20 cellular contexts compared by ENCODE assay signal in genomic region chr17:34363183-34363661, GRCh38. TPM values are rescaled to one million over a fixed set of nuclear protein-coding genes. Genes with fewer than 3 reads are reported as not detected.
"Had no signal": no experiment of that assay in that cellular context is flagged by ENCODE, and none has a peak within 500 bp of the region (broad histone marks: within the 10 kb centered on the region; RNA-seq: fewer than 3 reads in every experiment).

A gene with protein sequence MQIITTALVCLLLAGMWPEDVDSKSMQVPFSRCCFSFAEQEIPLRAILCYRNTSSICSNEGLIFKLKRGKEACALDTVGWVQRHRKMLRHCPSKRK (minus strand): TSS chr17:34363233. CDS start chr17:34363161, 72 bp downstream.

- DNase-seq: activated CD4-positive, alpha-beta memory T cell treated with anti-CD3 and anti-CD28 coated beads, Interleukin-2, amount 10 ng/mL, durations not matched to agents 7 days and 5 days; activated CD4-positive, CD25-positive, alpha-beta regulatory T cell treated with anti-CD3 and anti-CD28 coated beads, Interleukin-2, amount 50 U/mL, for 72 hours; activated naive CD4-positive, alpha-beta T cell treated with anti-CD3 and anti-CD28 coated beads for 36 hours; activated naive CD8-positive, alpha-beta T cell treated with anti-CD3 and anti-CD28 coated beads, Interleukin-2, amount 50 U/mL, for 24 hours; aorta; cerebellar nuclear complex; effector memory CD4-positive, alpha-beta T cell; foreskin keratinocyte; glutamatergic neuron; hypothalamus; left ventricle myocardium inferior; naive thymus-derived CD8-positive, alpha-beta T cell; stimulated activated CD4-positive, alpha-beta T cell treated with anti-CD3 and anti-CD28 coated beads, Interleukin-1b, Interleukin-23, amount 100 ng/mL, for 48 hours; T-helper 9 cell had no signal

- H3K27ac Mint-ChIP-seq: activated CD4-positive, alpha-beta memory T cell treated with anti-CD3 and anti-CD28 coated beads, Interleukin-2, amount 10 ng/mL, durations not matched to agents 7 days and 5 days; activated naive CD4-positive, alpha-beta T cell treated with anti-CD3 and anti-CD28 coated beads for 36 hours; activated naive CD8-positive, alpha-beta T cell treated with anti-CD3 and anti-CD28 coated beads, Interleukin-2, amount 50 U/mL, for 24 hours; naive thymus-derived CD8-positive, alpha-beta T cell had no signal

- H3K36me3 Mint-ChIP-seq: naive thymus-derived CD8-positive, alpha-beta T cell had no signal

- H3K27me3 ChIP-seq: foreskin keratinocyte, neutrophil, vagina had no signal

- H3K4me1 ChIP-seq: foreskin keratinocyte, vagina had no signal

- H3K27ac ChIP-seq: foreskin keratinocyte, left ventricle myocardium inferior, neutrophil, thoracic aorta, vagina had no signal

- ATAC-seq: activated naive CD8-positive, alpha-beta T cell treated with anti-CD3 and anti-CD28 coated beads, Interleukin-2, amount 50 U/mL, for 24 hours; foreskin keratinocyte; naive thymus-derived CD8-positive, alpha-beta T cell had no signal

- H3K36me3 ChIP-seq: left ventricle myocardium inferior, neutrophil, thoracic aorta, vagina had no signal

- H3K9me3 Mint-ChIP-seq: activated CD4-positive, alpha-beta memory T cell treated with anti-CD3 and anti-CD28 coated beads, Interleukin-2, amount 10 ng/mL, durations not matched to agents 7 days and 5 days; activated naive CD4-positive, alpha-beta T cell treated with anti-CD3 and anti-CD28 coated beads for 36 hours; activated naive CD8-positive, alpha-beta T cell treated with anti-CD3 and anti-CD28 coated beads, Interleukin-2, amount 50 U/mL, for 24 hours; naive thymus-derived CD8-positive, alpha-beta T cell had no signal

- H3K9me3 ChIP-seq: left ventricle myocardium inferior, neutrophil, thoracic aorta, vagina had no signal

- H3K4me3 ChIP-seq: left ventricle myocardium inferior, thoracic aorta, vagina had no signal

- H3K4me3 Mint-ChIP-seq: activated CD4-positive, alpha-beta memory T cell treated with anti-CD3 and anti-CD28 coated beads, Interleukin-2, amount 10 ng/mL, durations not matched to agents 7 days and 5 days; activated naive CD4-positive, alpha-beta T cell treated with anti-CD3 and anti-CD28 coated beads for 36 hours; activated naive CD8-positive, alpha-beta T cell treated with anti-CD3 and anti-CD28 coated beads, Interleukin-2, amount 50 U/mL, for 24 hours; naive thymus-derived CD8-positive, alpha-beta T cell had no signal

RNA-seq across cellular contexts. Expression of the gene that starts here (rescaled TPM):
- total RNA-seq: activated naive CD4-positive, alpha-beta T cell treated with anti-CD3 and anti-CD28 coated beads for 36 hours; aorta; foreskin keratinocyte; kidney epithelial cell; left ventricle myocardium inferior; mucosa of gallbladder; naive thymus-derived CD8-positive, alpha-beta T cell; renal cortical epithelial cell; thoracic aorta; vagina had no signal
